1 cellular context compared by ENCODE assay signal in genomic region chr7:127504715-127505114, GRCh38.
A peak's percentile ranks its signal among the peaks of the same experiment; 100 is the strongest.
TF ChIP-seq lines count a peak whose summit lies in the region.

No MANE protein-coding gene starts in this region.

TF ChIP-seq in K562, 482 proteins besides CTCF, POLR2A, EP300 and RAD21 (continued from another document):
- TF ChIP-seq CTCFL (IDR thresholded peaks at IDR 0.05; ENCODE audit: borderline replicate concordance, insufficient read depth, low read depth, low read length, poor library complexity, severe bottlenecking) = peak; percentile 83
- peak; percentile 68 for TF ChIP-seq EHMT2 (IDR thresholded peaks at IDR 0.05)
- peak; percentile 44; the same call in 1 of the 2 replicates for TF ChIP-seq STAG1 (CRISPR knock-in tag; IDR thresholded peaks at IDR 0.05; ENCODE audit: borderline replicate concordance)
- no peak for TF ChIP-seq SNAPC5 (CRISPR knock-in tag; IDR thresholded peaks at IDR 0.05)
- TF ChIP-seq SMC3 (conservative IDR thresholded peaks at IDR 0.05; ENCODE audit: insufficient read depth, low read depth, low read length) = peak; percentile 74
- 0 out of 2 replicates have a peak, but pooled peaks have one; percentile 21 for TF ChIP-seq SPI1 (IDR thresholded peaks at IDR 0.05; ENCODE audit: borderline replicate concordance, low read depth, low read length)
